In genomic region chr14:104865069-104865630, GRCh38 we compare ENCODE assay signal across 8 cellular contexts. TPM values are rescaled to one million over a fixed set of nuclear protein-coding genes. Genes with fewer than 3 reads are reported as not detected.
DNase-seq lines count a peak whose midpoint lies in the region; ATAC-seq, FAIRE-seq and TF ChIP-seq lines count a peak whose summit lies in the region.

Gene CEP170B (plus strand): TSS chr14:104865268. CDS start chr14:104868451, 3,183 bp downstream.

- TF ChIP-seq POLR2A in GM12891 (IDR thresholded peaks at IDR 0.05; ENCODE audit: low read depth, low read length) (no peak), uterus (IDR thresholded peaks at IDR 0.05) (no peak)

- intact Hi-C loops in uterus (cut with DNase I; ENCODE audit: low total_unique reads) = no loop called here

- peaks cover 25% of the 10 kb centered on the region for H3K27me3 ChIP-seq in neural cell (ENCODE audit: insufficient read depth, low read depth, low read length)
- H3K27me3 ChIP-seq in uterus = no peaks in the 10 kb centered on the region

- TF ChIP-seq EP300 in neural cell (conservative IDR thresholded peaks at IDR 0.05; ENCODE audit: poor library complexity, severe bottlenecking) = no peak

- H3K9me3 ChIP-seq in neural cell (ENCODE audit: low read length) (no peaks in the 10 kb centered on the region), uterus (no peaks in the 10 kb centered on the region)

- FAIRE-seq in GM12891 (lab: Jason Lieb, UNC) = no peak

- H3K36me3 ChIP-seq in neural cell (ENCODE audit: insufficient read depth, low read length) = no peaks in the 10 kb centered on the region
- no peaks in the 10 kb centered on the region for H3K36me3 ChIP-seq in uterus

- H3K4me2 ChIP-seq in neural cell (ENCODE audit: low read length) = peak within 1 kb of the TSS; percentile 94

- H2AFZ ChIP-seq in neural cell (ENCODE audit: low read depth, low read length) = no peak within 1 kb of the TSS

- H3K9me2 ChIP-seq in neural cell (ENCODE audit: insufficient read depth, low read length) = no peaks in the 10 kb centered on the region

- peaks cover 0 to 5% of the 10 kb centered on the region in 2 donors for H3K4me1 ChIP-seq in uterus

- H3K27ac ChIP-seq in neural cell (ENCODE audit: low read length) (no peak within 1 kb of the TSS), uterus (peak within 1 kb of the TSS; percentile 22 to 63)

- DNase-seq in GM12891 (ENCODE audit: insufficient read length, low spot score) (peak; percentile 87), NCI-H510A treated with DMSO at 0.1 percent for 48 hours (lab: John Stamatoyannopoulos, UW) (peak; percentile 29), foreskin fibroblast (peak; percentile 54 to 79), uterus (no peak), NCI-H446 treated with DMSO at 0.1 percent for 48 hours (lab: John Stamatoyannopoulos, UW) (no peak)
- DNase-seq in activated T-helper 9 cell treated with anti-CD3 and anti-CD28 coated beads, Interleukin-2, amount 50 U/mL, for 16 hours (ENCODE audit: low read depth) = peak; percentile 22

- H3F3A ChIP-seq in neural cell (ENCODE audit: insufficient read depth, low read length, poor library complexity, severe bottlenecking) = no peaks in the 10 kb centered on the region

- ATAC-seq in GM18870 (IDR thresholded peaks at IDR 0.05; ENCODE audit: unreplicated experiment) = no peak

- peak within 1 kb of the TSS; percentile 66 for H3K4me3 ChIP-seq in foreskin fibroblast (ENCODE audit: low read depth in 1 of 2, low read length in 2 of 2)
- peak within 1 kb of the TSS; percentile 94 for H3K4me3 ChIP-seq in neural cell (ENCODE audit: low read length)
- H3K4me3 ChIP-seq in uterus = peak within 1 kb of the TSS; percentile 41 to 58

- H3K9ac ChIP-seq in neural cell (ENCODE audit: low read length) = peak within 1 kb of the TSS; percentile 87

- H4K20me1 ChIP-seq in neural cell (ENCODE audit: insufficient read depth) = peaks cover 6% of the 10 kb centered on the region

- TF ChIP-seq CTCF in foreskin fibroblast (IDR thresholded peaks at IDR 0.05; ENCODE audit: low read depth, low read length) = no peak
- TF ChIP-seq CTCF in neural cell (IDR thresholded peaks at IDR 0.05; ENCODE audit: poor library complexity, severe bottlenecking) = no peak
- no peak for TF ChIP-seq CTCF in uterus (IDR thresholded peaks at IDR 0.05)

- no peak for TF ChIP-seq RAD21 in neural cell (conservative IDR thresholded peaks at IDR 0.05)

- H3K79me2 ChIP-seq in neural cell (replicated peaks; ENCODE audit: insufficient read depth, low read length) = peaks cover 21% of the 10 kb centered on the region

TF ChIP-seq in GM12891, 5 proteins besides CTCF, POLR2A, EP300 and RAD21:
- TF ChIP-seq PAX5 (IDR thresholded peaks at IDR 0.05; ENCODE audit: insufficient read depth, low read length, severe bottlenecking) (no peak), POLR2AphosphoS5 (IDR thresholded peaks at IDR 0.05; ENCODE audit: low read depth, low read length) (no peak), POU2F2 (IDR thresholded peaks at IDR 0.05; ENCODE audit: low read depth, low read length) (no peak), TAF1 (IDR thresholded peaks at IDR 0.05; ENCODE audit: low read depth, low read length) (no peak), SPI1 (IDR thresholded peaks at IDR 0.05; ENCODE audit: low read depth, low read length) (no peak)

TF ChIP-seq in neural cell, 6 proteins besides CTCF, POLR2A, EP300 and RAD21:
- TF ChIP-seq POLR2AphosphoS5 (IDR thresholded peaks at IDR 0.05) (peak; percentile 56), MXI1 (conservative IDR thresholded peaks at IDR 0.05; ENCODE audit: poor library complexity, severe bottlenecking) (no peak), EZH2 (IDR thresholded peaks at IDR 0.05; ENCODE audit: borderline replicate concordance, insufficient read depth, low read length, poor library complexity, severe bottlenecking) (no peak), SMC3 (conservative IDR thresholded peaks at IDR 0.05; ENCODE audit: poor library complexity) (no peak)

RNA-seq across cellular contexts. Expression of gene CEP170B, which starts in this region (rescaled TPM):
- 0.06 TPM for polyA plus RNA-seq in GM12891 (2012; ENCODE audit: low read depth, missing spikeins)
- polyA plus RNA-seq in neural cell = 11.6 and 13.2 TPM in 2 replicates
- 21.1 and 27.5 TPM in 2 replicates for polyA minus RNA-seq in neural cell
- total RNA-seq in uterus = 10 to 100 TPM in 1 of 4 donors, 1 to 10 TPM in 3; 1.2 to 28.8 (median 8.3) TPM

Comparison
In these comparisons a context has a peak if more than half of its experiments do, and no peak if none do; other contexts are left out.
1. DNase-seq: peak in GM12891 (single experiment), NCI-H510A treated with DMSO at 0.1 percent for 48 hours (single experiment), activated T-helper 9 cell treated with anti-CD3 and anti-CD28 coated beads, Interleukin-2, amount 50 U/mL, for 16 hours (single experiment) and foreskin fibroblast (2 of 2); none in uterus (0 of 2) and NCI-H446 treated with DMSO at 0.1 percent for 48 hours (single experiment).
2. Peak in every context shown above with its lines, with median percentiles within 50 percentile points of each other: H3K4me3 ChIP-seq.